18 cellular contexts compared by ENCODE assay signal in genomic region chr19:30648321-30648720, GRCh38.
DNase-seq lines count a peak whose midpoint lies in the region; ATAC-seq, FAIRE-seq and TF ChIP-seq lines count a peak whose summit lies in the region.
"Had no signal": no experiment of that assay in that cellular context is flagged by ENCODE, and none has a peak within 500 bp of the region (broad histone marks: within the 10 kb centered on the region; RNA-seq: fewer than 3 reads in every experiment).

No MANE protein-coding gene starts in this region.

- no peaks in the 10 kb centered on the region for H3K23me2 ChIP-seq in H9 (ENCODE audit: insufficient read length, low read depth, low read length, poor library complexity, severe bottlenecking)

- H3K79me2 ChIP-seq in H9 (ENCODE audit: insufficient read depth, low read length), result no peaks in the 10 kb centered on the region

- H3K9ac ChIP-seq in H9 (ENCODE audit: extremely low read depth, insufficient read length, low read length), result no peak overlapping the region

- H3K4me1 Mint-ChIP-seq in H9, result peaks cover 31 to 44% of the 10 kb centered on the region in 2 experiments
- H3K4me1 Mint-ChIP-seq: activated B cell treated with CpG ODN at 0.5 μM for 24 hours; activated T-helper 17 cell treated with anti-CD3 and anti-CD28 coated beads, Interleukin-2, amount 50 U/mL, for 72 hours; CD14-positive monocyte; T-helper 17 cell had no signal

- H3K14ac ChIP-seq in H9 (ENCODE audit: insufficient read depth, low read length), result no peak overlapping the region

- intact Hi-C loops in Right ventricle myocardium inferior (cut with DNase I) (no loop called here), vagina (cut with DNase I) (no loop called here)

- no peak overlapping the region for H4K91ac ChIP-seq in H9 (ENCODE audit: insufficient read length, low read depth, low read length)

- H2BK5ac ChIP-seq in H9 (ENCODE audit: insufficient read length, low read length), result no peak overlapping the region

- peaks cover 3% of the 10 kb centered on the region for H3K27me3 Mint-ChIP-seq in H9 (ENCODE audit: low read depth)

- H3K36me3 ChIP-seq in brain microvascular endothelial cell (replicated peaks) (no peaks in the 10 kb centered on the region), vagina (no peaks in the 10 kb centered on the region)
- H3K36me3 ChIP-seq: left ventricle myocardium inferior had no signal

- no peaks in the 10 kb centered on the region for H3K4me1 ChIP-seq in H9 (ENCODE audit: insufficient read depth, low read length)
- H3K4me1 ChIP-seq in vagina, result no peaks in the 10 kb centered on the region
- H3K4me1 ChIP-seq: left ventricle myocardium inferior had no signal

- no peak overlapping the region for H3T11ph ChIP-seq in H9 (ENCODE audit: low read length)

- no peaks in the 10 kb centered on the region for H3K79me1 ChIP-seq in H9 (ENCODE audit: insufficient read depth, low read depth, low read length, poor library complexity, severe bottlenecking)

- ATAC-seq in Right ventricle myocardium inferior (no peak), HG03108 (IDR thresholded peaks at IDR 0.05; ENCODE audit: unreplicated experiment) (no peak)
- ATAC-seq: activated T-helper 17 cell treated with anti-CD3 and anti-CD28 coated beads, Interleukin-2, amount 50 U/mL, for 72 hours; T-helper 17 cell had no signal

- in situ Hi-C loops in brain microvascular endothelial cell (cut with HindIII; ENCODE audit: low pct_ligation_motif_present, low sequenced_read_pairs), result no loop called here

- no peak overlapping the region for H3K4me3 ChIP-seq in brain microvascular endothelial cell (ENCODE audit: low read depth, low read length)
- no peak overlapping the region for H3K4me3 ChIP-seq in vagina
- H3K4me3 ChIP-seq: left ventricle myocardium inferior, testis had no signal

- H2BK120ac ChIP-seq in H9 (ENCODE audit: low read depth, low read length, poor library complexity, severe bottlenecking), result no peak overlapping the region

- H4K20me1 ChIP-seq in H9 (ENCODE audit: control insufficient read depth, insufficient read depth, insufficient read length), result no peaks in the 10 kb centered on the region

- H3K27ac Mint-ChIP-seq in H9, result no peak overlapping the region
- H3K27ac Mint-ChIP-seq: activated B cell treated with CpG ODN at 0.5 μM for 24 hours; activated T-helper 17 cell treated with anti-CD3 and anti-CD28 coated beads, Interleukin-2, amount 50 U/mL, for 72 hours; CD14-positive monocyte; T-helper 17 cell had no signal

- H2BK12ac ChIP-seq in H9 (ENCODE audit: insufficient read length, low read depth, low read length), result no peak overlapping the region

- H3K56ac ChIP-seq in H9 (ENCODE audit: insufficient read length, low read depth, low read length), result no peak overlapping the region

- H4K5ac ChIP-seq in H9 (ENCODE audit: insufficient read length, low read depth, low read length), result no peak overlapping the region

- TF ChIP-seq CTCF in H9 (conservative IDR thresholded peaks at IDR 0.05), result peak; percentile 23; the same call in 1 of the 3 replicates
- peak; percentile 17 for TF ChIP-seq CTCF in brain microvascular endothelial cell (IDR thresholded peaks at IDR 0.05; ENCODE audit: low read depth, low read length, missing control alignments)
- no peak for TF ChIP-seq CTCF in vagina (IDR thresholded peaks at IDR 0.05)

- no peak overlapping the region for H2AK5ac ChIP-seq in H9 (ENCODE audit: insufficient read length, low read length)

- no peaks in the 10 kb centered on the region for H3K36me3 Mint-ChIP-seq in H9 (ENCODE audit: insufficient read depth in 1 of 3, low read depth in 3 of 3)
- H3K36me3 Mint-ChIP-seq: CD14-positive monocyte had no signal

- H3K4me3 Mint-ChIP-seq in H9, result no peak overlapping the region
- H3K4me3 Mint-ChIP-seq: activated B cell treated with CpG ODN at 0.5 μM for 24 hours; activated T-helper 17 cell treated with anti-CD3 and anti-CD28 coated beads, Interleukin-2, amount 50 U/mL, for 72 hours; T-helper 17 cell had no signal

- no CpG with 5 or more reads among the region's 8 CpGs for WGBS in H9 (ENCODE audit: extremely low coverage, insufficient read length, low lambda C conversion rate)

- H3K27me3 ChIP-seq in H9 (ENCODE audit: insufficient read depth, low read length) (no peaks in the 10 kb centered on the region), brain microvascular endothelial cell (replicated peaks) (no peaks in the 10 kb centered on the region), layer of hippocampus (ENCODE audit: control insufficient read depth, insufficient read depth, low read length) (no peaks in the 10 kb centered on the region), vagina (no peaks in the 10 kb centered on the region)
- H3K27me3 ChIP-seq: testis had no signal

- TF ChIP-seq POLR2A in vagina (IDR thresholded peaks at IDR 0.05), result no peak

- H3K4ac ChIP-seq in H9 (ENCODE audit: low read depth, low read length), result no peak overlapping the region

- H2BK20ac ChIP-seq in H9 (ENCODE audit: low read depth, low read length, poor library complexity, severe bottlenecking), result no peak overlapping the region

- H2AFZ ChIP-seq in H9 (ENCODE audit: low read length), result no peak overlapping the region

- no peak overlapping the region for H2BK15ac ChIP-seq in H9 (ENCODE audit: low read depth, low read length)

- no peak overlapping the region for H3K18ac ChIP-seq in H9 (ENCODE audit: insufficient read length, low read depth, low read length)

- H3K27ac ChIP-seq in H9 (ENCODE audit: insufficient read length, low read depth, low read length) (no peak overlapping the region), brain microvascular endothelial cell (no peak overlapping the region), layer of hippocampus (ENCODE audit: low read depth, low read length) (peak overlapping the region; percentile 63), vagina (no peak overlapping the region)
- H3K27ac ChIP-seq: left ventricle myocardium inferior, testis had no signal

- H3K4me2 ChIP-seq in H9 (ENCODE audit: insufficient read depth, insufficient read length, low read length), result no peak overlapping the region

- no peak overlapping the region for H3K23ac ChIP-seq in H9 (ENCODE audit: insufficient read length, low read depth, low read length)

- DNase-seq in H9 (no peak), brain microvascular endothelial cell (no peak), urothelium cell line (ENCODE audit: low spot score) (peak; percentile 52), Right ventricle myocardium inferior (ENCODE audit: missing footprints) (no peak), vagina (ENCODE audit: extremely low spot score in 2 of 2) (no peak)
- DNase-seq: activated B cell treated with CpG ODN at 0.5 μM for 24 hours; cerebellar nuclear complex; left ventricle myocardium inferior; NCI-H2227 treated with DMSO at 0.1 percent for 48 hours; small intestine; stimulated activated CD4-positive, alpha-beta T cell treated with anti-CD3 and anti-CD28 coated beads, Interleukin-4, amount 100 ng/mL, for 4 hours; stimulated activated CD8-positive, alpha-beta memory T cell treated with anti-CD3 and anti-CD28 coated beads, Interleukin-4, amount 100 ng/mL, for 48 hours; T-helper 17 cell; testis had no signal

- H3K9me3 ChIP-seq in H9 (ENCODE audit: control insufficient read depth, low read depth, low read length) (no peaks in the 10 kb centered on the region), vagina (no peaks in the 10 kb centered on the region)
- H3K9me3 ChIP-seq: left ventricle myocardium inferior, testis had no signal

- no peak overlapping the region for H4K8ac ChIP-seq in H9 (replicated peaks; ENCODE audit: insufficient read length, low read depth, low read length)

- no peaks in the 10 kb centered on the region for H3K9me3 Mint-ChIP-seq in H9
- H3K9me3 Mint-ChIP-seq: activated B cell treated with CpG ODN at 0.5 μM for 24 hours; activated T-helper 17 cell treated with anti-CD3 and anti-CD28 coated beads, Interleukin-2, amount 50 U/mL, for 72 hours had no signal

- FAIRE-seq in urothelium cell line (lab: Jason Lieb, UNC), result no peak
- FAIRE-seq: small intestine had no signal

Comparison
In these comparisons a context has a peak if more than half of its experiments do, and no peak if none do; other contexts are left out.
1. CTCF ChIP-seq: peak in H9 (single experiment) and brain microvascular endothelial cell (single experiment); none in vagina (0 of 3).